1 cellular context compared by ENCODE assay signal in the genomic region with DNA sequence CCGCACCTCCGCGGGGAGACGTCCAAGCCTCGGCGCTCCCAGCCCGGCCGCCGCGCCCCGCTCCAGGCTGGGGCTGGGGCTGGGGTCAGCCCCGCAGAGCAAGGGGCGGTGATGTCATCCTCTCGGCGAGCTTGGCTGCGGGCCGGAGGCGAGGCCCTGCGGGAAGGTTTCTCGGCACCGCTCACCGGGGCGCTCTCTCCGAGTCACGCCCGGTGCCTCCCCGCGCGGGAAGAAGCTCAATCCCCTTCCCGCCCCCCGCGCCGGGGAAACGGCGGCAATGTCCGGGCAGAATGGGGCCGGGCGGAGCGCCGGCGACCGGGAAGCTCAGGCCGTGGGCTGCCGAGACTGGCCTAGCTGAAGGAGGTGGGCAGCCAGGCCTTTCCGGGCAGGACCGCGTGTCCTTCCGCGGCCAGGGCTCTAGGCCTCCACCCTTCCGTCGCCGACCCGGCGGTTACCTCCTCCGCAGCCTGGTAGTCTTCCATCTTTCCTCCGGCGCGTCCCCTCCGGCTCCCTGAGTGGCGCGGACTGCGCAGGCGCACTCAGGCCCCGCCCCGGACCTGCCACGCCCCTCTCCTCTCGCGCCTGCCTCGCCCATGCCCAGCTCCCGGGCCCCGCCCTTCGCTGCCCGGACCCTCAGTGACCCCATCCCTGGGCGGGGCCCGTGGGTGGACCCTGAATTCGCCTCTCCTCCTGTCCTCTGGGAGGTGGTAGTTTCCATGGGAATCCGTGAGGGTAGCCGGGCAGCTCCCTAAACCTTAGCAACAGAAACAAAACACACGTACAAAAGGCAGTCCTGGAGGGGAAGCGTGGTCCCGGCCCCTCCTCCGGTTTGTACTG.
TF ChIP-seq lines count a peak whose summit lies in the region.

Gene DYNLT1, minus strand, starts transcription at position 517 of the 837 bp plus-strand sequence. Its CDS starts 35 bp downstream, at position 482.

TF ChIP-seq in HepG2, 621 proteins besides CTCF, POLR2A, EP300 and RAD21 (continued from another document and continues in another):
- TF ChIP-seq, protein P1, sequence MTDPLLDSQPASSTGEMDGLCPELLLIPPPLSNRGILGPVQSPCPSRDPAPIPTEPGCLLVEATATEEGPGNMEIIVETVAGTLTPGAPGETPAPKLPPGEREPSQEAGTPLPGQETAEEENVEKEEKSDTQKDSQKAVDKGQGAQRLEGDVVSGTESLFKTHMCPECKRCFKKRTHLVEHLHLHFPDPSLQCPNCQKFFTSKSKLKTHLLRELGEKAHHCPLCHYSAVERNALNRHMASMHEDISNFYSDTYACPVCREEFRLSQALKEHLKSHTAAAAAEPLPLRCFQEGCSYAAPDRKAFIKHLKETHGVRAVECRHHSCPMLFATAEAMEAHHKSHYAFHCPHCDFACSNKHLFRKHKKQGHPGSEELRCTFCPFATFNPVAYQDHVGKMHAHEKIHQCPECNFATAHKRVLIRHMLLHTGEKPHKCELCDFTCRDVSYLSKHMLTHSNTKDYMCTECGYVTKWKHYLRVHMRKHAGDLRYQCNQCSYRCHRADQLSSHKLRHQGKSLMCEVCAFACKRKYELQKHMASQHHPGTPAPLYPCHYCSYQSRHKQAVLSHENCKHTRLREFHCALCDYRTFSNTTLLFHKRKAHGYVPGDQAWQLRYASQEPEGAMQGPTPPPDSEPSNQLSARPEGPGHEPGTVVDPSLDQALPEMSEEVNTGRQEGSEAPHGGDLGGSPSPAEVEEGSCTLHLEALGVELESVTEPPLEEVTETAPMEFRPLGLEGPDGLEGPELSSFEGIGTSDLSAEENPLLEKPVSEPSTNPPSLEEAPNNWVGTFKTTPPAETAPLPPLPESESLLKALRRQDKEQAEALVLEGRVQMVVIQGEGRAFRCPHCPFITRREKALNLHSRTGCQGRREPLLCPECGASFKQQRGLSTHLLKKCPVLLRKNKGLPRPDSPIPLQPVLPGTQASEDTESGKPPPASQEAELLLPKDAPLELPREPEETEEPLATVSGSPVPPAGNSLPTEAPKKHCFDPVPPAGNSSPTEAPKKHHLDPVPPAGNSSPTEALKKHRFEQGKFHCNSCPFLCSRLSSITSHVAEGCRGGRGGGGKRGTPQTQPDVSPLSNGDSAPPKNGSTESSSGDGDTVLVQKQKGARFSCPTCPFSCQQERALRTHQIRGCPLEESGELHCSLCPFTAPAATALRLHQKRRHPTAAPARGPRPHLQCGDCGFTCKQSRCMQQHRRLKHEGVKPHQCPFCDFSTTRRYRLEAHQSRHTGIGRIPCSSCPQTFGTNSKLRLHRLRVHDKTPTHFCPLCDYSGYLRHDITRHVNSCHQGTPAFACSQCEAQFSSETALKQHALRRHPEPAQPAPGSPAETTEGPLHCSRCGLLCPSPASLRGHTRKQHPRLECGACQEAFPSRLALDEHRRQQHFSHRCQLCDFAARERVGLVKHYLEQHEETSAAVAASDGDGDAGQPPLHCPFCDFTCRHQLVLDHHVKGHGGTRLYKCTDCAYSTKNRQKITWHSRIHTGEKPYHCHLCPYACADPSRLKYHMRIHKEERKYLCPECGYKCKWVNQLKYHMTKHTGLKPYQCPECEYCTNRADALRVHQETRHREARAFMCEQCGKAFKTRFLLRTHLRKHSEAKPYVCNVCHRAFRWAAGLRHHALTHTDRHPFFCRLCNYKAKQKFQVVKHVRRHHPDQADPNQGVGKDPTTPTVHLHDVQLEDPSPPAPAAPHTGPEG (CRISPR knock-in tag; IDR thresholded peaks at IDR 0.05): peak; percentile 27; the same call in 1 of the 2 replicates
- TF ChIP-seq DR1 (CRISPR knock-in tag; IDR thresholded peaks at IDR 0.05) (peak; percentile 81), MXI1 (IDR thresholded peaks at IDR 0.05; ENCODE audit: borderline replicate concordance, low read depth, low read length) (peak; percentile 87; the same call in 1 of the 3 replicates), ZBTB1 (CRISPR knock-in tag; IDR thresholded peaks at IDR 0.05; ENCODE audit: borderline replicate concordance) (no peak), ZNF615 (CRISPR knock-in tag; IDR thresholded peaks at IDR 0.05; ENCODE audit: borderline replicate concordance) (no peak), BCLAF1 (IDR thresholded peaks at IDR 0.05) (no peak), ZMAT3 (CRISPR knock-in tag; conservative IDR thresholded peaks at IDR 0.05) (no peak; the same call in none of the 2 replicates), BHLHE40 (IDR thresholded peaks at IDR 0.05; ENCODE audit: low read length) (no peak), NCOA2 (CRISPR knock-in tag; IDR thresholded peaks at IDR 0.05) (peak; percentile 18), ZUFSP (CRISPR knock-in tag; IDR thresholded peaks at IDR 0.05; ENCODE audit: borderline replicate concordance) (no peak), HMGXB3 (CRISPR knock-in tag; IDR thresholded peaks at IDR 0.05; ENCODE audit: borderline replicate concordance) (no peak), JUNB (CRISPR knock-in tag; IDR thresholded peaks at IDR 0.05; ENCODE audit: borderline replicate concordance) (no peak), FOXK1 (CRISPR knock-in tag; IDR thresholded peaks at IDR 0.05; ENCODE audit: borderline replicate concordance, low read depth) (peak; percentile 80; the same call in 1 of the 2 replicates), CBX5 (CRISPR knock-in tag; IDR thresholded peaks at IDR 0.05; ENCODE audit: borderline replicate concordance) (no peak; the same call in 1 of the 2 replicates), ZNF224 (CRISPR knock-in tag; IDR thresholded peaks at IDR 0.05) (peak; percentile 85; the same call in 1 of the 2 replicates), HMGXB4 (CRISPR knock-in tag; IDR thresholded peaks at IDR 0.05; ENCODE audit: borderline replicate concordance in 1 of 2, low read depth in 1 of 2) (peak in 1 of 2 experiments; percentile 89; a peak in 2 of 4 replicates), ZNF180 (CRISPR knock-in tag; IDR thresholded peaks at IDR 0.05; ENCODE audit: borderline replicate concordance, low read depth) (no peak), ZNF350 (CRISPR knock-in tag; IDR thresholded peaks at IDR 0.05; ENCODE audit: borderline replicate concordance, low read depth) (peak; percentile 79), MEIS1 (CRISPR knock-in tag; IDR thresholded peaks at IDR 0.05; ENCODE audit: borderline replicate concordance) (peak; percentile 83)
- TF ChIP-seq, protein P2, sequence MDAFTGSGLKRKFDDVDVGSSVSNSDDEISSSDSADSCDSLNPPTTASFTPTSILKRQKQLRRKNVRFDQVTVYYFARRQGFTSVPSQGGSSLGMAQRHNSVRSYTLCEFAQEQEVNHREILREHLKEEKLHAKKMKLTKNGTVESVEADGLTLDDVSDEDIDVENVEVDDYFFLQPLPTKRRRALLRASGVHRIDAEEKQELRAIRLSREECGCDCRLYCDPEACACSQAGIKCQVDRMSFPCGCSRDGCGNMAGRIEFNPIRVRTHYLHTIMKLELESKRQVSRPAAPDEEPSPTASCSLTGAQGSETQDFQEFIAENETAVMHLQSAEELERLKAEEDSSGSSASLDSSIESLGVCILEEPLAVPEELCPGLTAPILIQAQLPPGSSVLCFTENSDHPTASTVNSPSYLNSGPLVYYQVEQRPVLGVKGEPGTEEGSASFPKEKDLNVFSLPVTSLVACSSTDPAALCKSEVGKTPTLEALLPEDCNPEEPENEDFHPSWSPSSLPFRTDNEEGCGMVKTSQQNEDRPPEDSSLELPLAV (CRISPR knock-in tag; conservative IDR thresholded peaks at IDR 0.05; ENCODE audit: low read depth): no peak
- TF ChIP-seq, protein P3, sequence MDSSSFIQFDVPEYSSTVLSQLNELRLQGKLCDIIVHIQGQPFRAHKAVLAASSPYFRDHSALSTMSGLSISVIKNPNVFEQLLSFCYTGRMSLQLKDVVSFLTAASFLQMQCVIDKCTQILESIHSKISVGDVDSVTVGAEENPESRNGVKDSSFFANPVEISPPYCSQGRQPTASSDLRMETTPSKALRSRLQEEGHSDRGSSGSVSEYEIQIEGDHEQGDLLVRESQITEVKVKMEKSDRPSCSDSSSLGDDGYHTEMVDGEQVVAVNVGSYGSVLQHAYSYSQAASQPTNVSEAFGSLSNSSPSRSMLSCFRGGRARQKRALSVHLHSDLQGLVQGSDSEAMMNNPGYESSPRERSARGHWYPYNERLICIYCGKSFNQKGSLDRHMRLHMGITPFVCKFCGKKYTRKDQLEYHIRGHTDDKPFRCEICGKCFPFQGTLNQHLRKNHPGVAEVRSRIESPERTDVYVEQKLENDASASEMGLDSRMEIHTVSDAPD (CRISPR knock-in tag; IDR thresholded peaks at IDR 0.05): peak; percentile 40; the same call in 1 of the 2 replicates
- TF ChIP-seq, protein P4, sequence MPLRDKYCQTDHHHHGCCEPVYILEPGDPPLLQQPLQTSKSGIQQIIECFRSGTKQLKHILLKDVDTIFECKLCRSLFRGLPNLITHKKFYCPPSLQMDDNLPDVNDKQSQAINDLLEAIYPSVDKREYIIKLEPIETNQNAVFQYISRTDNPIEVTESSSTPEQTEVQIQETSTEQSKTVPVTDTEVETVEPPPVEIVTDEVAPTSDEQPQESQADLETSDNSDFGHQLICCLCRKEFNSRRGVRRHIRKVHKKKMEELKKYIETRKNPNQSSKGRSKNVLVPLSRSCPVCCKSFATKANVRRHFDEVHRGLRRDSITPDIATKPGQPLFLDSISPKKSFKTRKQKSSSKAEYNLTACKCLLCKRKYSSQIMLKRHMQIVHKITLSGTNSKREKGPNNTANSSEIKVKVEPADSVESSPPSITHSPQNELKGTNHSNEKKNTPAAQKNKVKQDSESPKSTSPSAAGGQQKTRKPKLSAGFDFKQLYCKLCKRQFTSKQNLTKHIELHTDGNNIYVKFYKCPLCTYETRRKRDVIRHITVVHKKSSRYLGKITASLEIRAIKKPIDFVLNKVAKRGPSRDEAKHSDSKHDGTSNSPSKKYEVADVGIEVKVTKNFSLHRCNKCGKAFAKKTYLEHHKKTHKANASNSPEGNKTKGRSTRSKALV (CRISPR knock-in tag; IDR thresholded peaks at IDR 0.05): peak; percentile 72
